In genomic region chr15:26082833-26083174, GRCh38 we compare ENCODE assay signal across 8 cellular contexts.
DNase-seq lines count a peak whose midpoint lies in the region; ATAC-seq and TF ChIP-seq lines count a peak whose summit lies in the region.

No MANE protein-coding gene starts in this region.

- H3K36me3 ChIP-seq in body of pancreas (replicated peaks in 1 of 2; ENCODE audit: insufficient read depth in 1 of 2, low read depth in 2 of 2) (no peaks in the 10 kb centered on the region), left lung (no peaks in the 10 kb centered on the region), testis (ENCODE audit: low read depth, missing control alignments) (no peaks in the 10 kb centered on the region)

- peak overlapping the region; percentile 83 to 98 (median 94) for H3K27ac ChIP-seq in body of pancreas
- peak overlapping the region; percentile 78 to 98 for H3K27ac ChIP-seq in left lung
- peak overlapping the region; percentile 91 to 98 for H3K27ac ChIP-seq in testis

- H3K36me3 Mint-ChIP-seq in IgD-negative memory B cell, result peaks cover under 1% of the 10 kb centered on the region

- peak overlapping the region; percentile 47 to 65 for H3K4me3 ChIP-seq in body of pancreas
- peak overlapping the region; percentile 47 to 73 for H3K4me3 ChIP-seq in left lung
- peak overlapping the region; percentile 64 to 85 for H3K4me3 ChIP-seq in testis

- H3K9me3 ChIP-seq in body of pancreas (no peaks in the 10 kb centered on the region), left lung (no peaks in the 10 kb centered on the region), testis (no peaks in the 10 kb centered on the region)

- ATAC-seq in GM18519 (IDR thresholded peaks at IDR 0.05; ENCODE audit: low FRiP score, unreplicated experiment) (peak; percentile 3), body of pancreas (peak; percentile 13), left lung (peak; percentile 39)

- in situ Hi-C loops in GM13977 (cut with MboI; ENCODE audit: low pct_unique_long_range_greater_than_20kb, low sequenced_read_pairs, unreplicated experiment), result no loop called here

- H3K4me1 Mint-ChIP-seq in IgD-negative memory B cell, result peaks cover 13 to 38% (median 27%) of the 10 kb centered on the region in 3 donors

- H3K27me3 ChIP-seq in body of pancreas, result no peaks in the 10 kb centered on the region
- no peaks in the 10 kb centered on the region for H3K27me3 ChIP-seq in left lung
- H3K27me3 ChIP-seq in testis, result no peaks in the 10 kb centered on the region

- H3K4me1 ChIP-seq in body of pancreas, result peaks cover 15% of the 10 kb centered on the region
- H3K4me1 ChIP-seq in left lung, result no peaks in the 10 kb centered on the region
- H3K4me1 ChIP-seq in testis, result peaks cover 7% of the 10 kb centered on the region

- no peaks in the 10 kb centered on the region for H3K9me3 Mint-ChIP-seq in IgD-negative memory B cell

- peaks cover 2% of the 10 kb centered on the region for H3K27me3 Mint-ChIP-seq in IgD-negative memory B cell

- TF ChIP-seq CTCF in body of pancreas (IDR thresholded peaks at IDR 0.05) (no peak), left lung (IDR thresholded peaks at IDR 0.05) (no peak), testis (IDR thresholded peaks at IDR 0.05) (no peak), GM13977 (IDR thresholded peaks at IDR 0.05; ENCODE audit: extremely low read depth, insufficient read depth, missing control alignments) (no peak)

- DNase-seq in body of pancreas (peak in 1 of 4 donors; percentile 22), left lung (no peak), testis (peak; percentile 36), mucosa of gallbladder (ENCODE audit: low spot score) (no peak), GM13977 (ENCODE audit: low spot score) (no peak)
- no peak for DNase-seq in activated CD4-positive, alpha-beta T cell treated with anti-CD3 and anti-CD28 coated beads for 1 hour

- intact Hi-C loops in body of pancreas (cut with DNase I), result no loop called here
- intact Hi-C loops in left lung (cut with DNase I), result no loop called here
- intact Hi-C loops in testis (cut with DNase I; ENCODE audit: low total_unique reads), result no loop called here

- peak overlapping the region; percentile 96 to 99 (median 99) for H3K27ac Mint-ChIP-seq in IgD-negative memory B cell

- 0 to 1% methylated on average over 10 of the region's 10 CpGs for WGBS in body of pancreas, 2 donors
- 1 to 3% methylated on average over 10 of the region's 10 CpGs for WGBS in testis, 2 donors

- peak overlapping the region; percentile 77 to 93 (median 88) for H3K4me3 Mint-ChIP-seq in IgD-negative memory B cell

- TF ChIP-seq POLR2A in body of pancreas (IDR thresholded peaks at IDR 0.05) (no peak), testis (IDR thresholded peaks at IDR 0.05) (no peak)
